ENCODE assay signal across 1 cellular context in the genomic region with DNA sequence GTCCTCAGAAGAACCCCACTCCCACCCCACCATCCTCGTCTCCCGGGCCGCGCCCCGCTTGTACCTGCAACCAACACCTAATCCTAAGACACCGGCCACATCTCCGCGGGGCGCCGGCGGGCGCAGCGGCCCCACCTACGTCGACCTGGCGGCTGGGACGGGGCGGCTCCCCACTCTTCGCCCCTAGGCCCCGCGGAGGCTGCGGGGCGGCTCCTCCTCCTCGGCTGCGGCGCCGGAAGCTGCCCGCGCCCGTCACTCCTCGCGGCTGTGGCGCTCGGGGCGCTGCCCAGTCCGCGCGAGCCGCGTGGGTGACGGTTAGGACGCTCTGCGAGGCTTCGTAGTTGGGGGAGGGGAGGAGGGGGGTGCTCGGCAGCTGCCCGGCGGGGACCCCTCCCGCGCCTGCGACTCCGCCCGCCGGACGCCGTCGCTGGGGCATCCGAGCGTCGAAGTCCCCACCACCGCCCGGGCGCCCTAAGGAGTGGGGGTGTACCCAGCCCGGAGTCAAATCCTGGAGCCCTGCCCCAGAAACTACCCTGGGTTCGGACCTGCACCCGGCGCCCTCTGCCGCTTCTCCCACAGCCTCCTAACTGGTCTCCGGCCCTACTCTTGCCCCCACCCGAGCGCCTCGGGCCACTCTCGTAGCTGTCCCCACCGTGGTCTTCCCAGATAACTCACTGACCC.
TF ChIP-seq lines count a peak whose summit lies in the region.

Gene CCDC158, minus strand, starts transcription at position 241 of the 681 bp plus-strand sequence. CDS start 17,934 bp downstream, outside the sequence.

TF ChIP-seq in IMR-90, 13 proteins besides CTCF, POLR2A, EP300 and RAD21 (continued from another document):
- TF ChIP-seq BHLHE40 (IDR thresholded peaks at IDR 0.05; ENCODE audit: low read depth, low read length) = no peak
- no peak for TF ChIP-seq SMC3 (IDR thresholded peaks at IDR 0.05; ENCODE audit: low read depth, low read length)
- TF ChIP-seq ELK1 (IDR thresholded peaks at IDR 0.05; ENCODE audit: borderline replicate concordance, low read depth, low read length) = no peak
- TF ChIP-seq MAZ (IDR thresholded peaks at IDR 0.05; ENCODE audit: borderline replicate concordance, low read depth, low read length) = no peak
